In genomic region chr18:46573156-46573555, GRCh38 we compare ENCODE assay signal across 22 cellular contexts.
"Had no signal": no experiment of that assay in that cellular context is flagged by ENCODE, and none has a peak within 500 bp of the region (broad histone marks: within the 10 kb centered on the region; RNA-seq: fewer than 3 reads in every experiment).

No MANE protein-coding gene starts in this region.

- H3K4me3 ChIP-seq: MG63 had no signal

- H3K27ac ChIP-seq: RWPE1 had no signal

- DNase-seq: Karpas-422; KBM-7; MG63; NCI-H1092; NCI-H1105 treated with DMSO at 0.1 percent for 48 hours; NCI-H1436; NCI-H187; NCI-H2029; NCI-H2081 treated with DMSO at 0.1 percent for 48 hours; NCI-H2171; NCI-H226; NCI-H446; NCI-H510A; NCI-H524 treated with DMSO at 0.1 percent for 48 hours; NCI-H69; NCI-H774; NK-92 treated with Interleukin-12 subunit alpha and Interleukin-12 subunit beta, amount 100 ng/mL, for 24 hours; PC-3; SHP77 had no signal

- H3K36me3 ChIP-seq: MG63 had no signal

- H3K9me3 ChIP-seq: MG63 had no signal

- ATAC-seq: Panc1, PC-3, SK-N-SH treated with all-trans-retinoic acid at 6 μM for 48 hours had no signal
